2 cellular contexts compared by ENCODE assay signal in the genomic region with DNA sequence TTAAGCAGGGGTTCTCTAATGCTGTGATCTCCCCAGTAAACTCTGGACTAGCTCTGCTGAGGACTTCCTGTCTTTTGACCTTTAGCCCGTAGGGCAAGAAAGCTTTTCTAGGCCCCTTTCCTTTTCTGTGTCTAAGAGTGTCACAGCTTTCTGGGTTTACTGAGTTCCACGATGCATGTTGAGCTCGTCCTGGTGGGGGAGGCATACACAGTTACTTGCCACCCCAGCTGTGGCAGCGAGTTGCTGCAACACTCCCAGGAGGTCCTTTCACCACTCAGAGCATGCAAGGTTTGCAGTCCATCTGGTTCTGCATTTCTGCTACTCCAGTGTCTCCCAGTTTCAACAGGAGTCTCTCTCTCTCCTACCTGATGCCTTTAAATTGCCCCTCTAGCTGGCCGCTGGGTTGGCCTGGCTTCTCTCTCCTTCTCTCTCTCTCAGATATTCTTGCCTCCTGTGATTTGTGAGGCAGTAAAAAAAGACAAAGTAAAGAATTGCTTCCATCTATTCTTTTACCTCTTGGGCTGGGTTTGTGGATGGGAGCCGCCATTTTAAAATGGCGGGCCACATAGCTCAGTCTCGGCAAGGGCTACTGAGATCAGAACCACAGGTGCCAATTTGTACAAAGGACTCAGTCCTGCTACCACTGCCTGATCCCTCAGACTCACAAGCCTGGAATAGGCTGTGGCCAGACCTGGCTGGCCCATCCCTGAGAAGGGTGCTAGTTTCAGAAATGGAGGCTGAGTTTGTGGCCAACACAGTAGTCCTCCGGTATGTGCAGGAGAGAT.
A peak's percentile ranks its signal among the peaks of the same experiment; 100 is the strongest.
TF ChIP-seq lines count a peak whose summit lies in the region.

No MANE protein-coding gene starts in this region.

TF ChIP-seq in HepG2, 621 proteins besides CTCF, POLR2A, EP300 and RAD21:
- TF ChIP-seq, protein P1, sequence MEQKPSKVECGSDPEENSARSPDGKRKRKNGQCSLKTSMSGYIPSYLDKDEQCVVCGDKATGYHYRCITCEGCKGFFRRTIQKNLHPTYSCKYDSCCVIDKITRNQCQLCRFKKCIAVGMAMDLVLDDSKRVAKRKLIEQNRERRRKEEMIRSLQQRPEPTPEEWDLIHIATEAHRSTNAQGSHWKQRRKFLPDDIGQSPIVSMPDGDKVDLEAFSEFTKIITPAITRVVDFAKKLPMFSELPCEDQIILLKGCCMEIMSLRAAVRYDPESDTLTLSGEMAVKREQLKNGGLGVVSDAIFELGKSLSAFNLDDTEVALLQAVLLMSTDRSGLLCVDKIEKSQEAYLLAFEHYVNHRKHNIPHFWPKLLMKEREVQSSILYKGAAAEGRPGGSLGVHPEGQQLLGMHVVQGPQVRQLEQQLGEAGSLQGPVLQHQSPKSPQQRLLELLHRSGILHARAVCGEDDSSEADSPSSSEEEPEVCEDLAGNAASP (CRISPR knock-in tag; IDR thresholded peaks at IDR 0.05; ENCODE audit: borderline replicate concordance) = no peak
- TF ChIP-seq, protein P2, sequence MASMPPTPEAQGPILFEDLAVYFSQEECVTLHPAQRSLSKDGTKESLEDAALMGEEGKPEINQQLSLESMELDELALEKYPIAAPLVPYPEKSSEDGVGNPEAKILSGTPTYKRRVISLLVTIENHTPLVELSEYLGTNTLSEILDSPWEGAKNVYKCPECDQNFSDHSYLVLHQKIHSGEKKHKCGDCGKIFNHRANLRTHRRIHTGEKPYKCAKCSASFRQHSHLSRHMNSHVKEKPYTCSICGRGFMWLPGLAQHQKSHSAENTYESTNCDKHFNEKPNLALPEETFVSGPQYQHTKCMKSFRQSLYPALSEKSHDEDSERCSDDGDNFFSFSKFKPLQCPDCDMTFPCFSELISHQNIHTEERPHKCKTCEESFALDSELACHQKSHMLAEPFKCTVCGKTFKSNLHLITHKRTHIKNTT (CRISPR knock-in tag; IDR thresholded peaks at IDR 0.05) = no peak
- TF ChIP-seq, protein P3, sequence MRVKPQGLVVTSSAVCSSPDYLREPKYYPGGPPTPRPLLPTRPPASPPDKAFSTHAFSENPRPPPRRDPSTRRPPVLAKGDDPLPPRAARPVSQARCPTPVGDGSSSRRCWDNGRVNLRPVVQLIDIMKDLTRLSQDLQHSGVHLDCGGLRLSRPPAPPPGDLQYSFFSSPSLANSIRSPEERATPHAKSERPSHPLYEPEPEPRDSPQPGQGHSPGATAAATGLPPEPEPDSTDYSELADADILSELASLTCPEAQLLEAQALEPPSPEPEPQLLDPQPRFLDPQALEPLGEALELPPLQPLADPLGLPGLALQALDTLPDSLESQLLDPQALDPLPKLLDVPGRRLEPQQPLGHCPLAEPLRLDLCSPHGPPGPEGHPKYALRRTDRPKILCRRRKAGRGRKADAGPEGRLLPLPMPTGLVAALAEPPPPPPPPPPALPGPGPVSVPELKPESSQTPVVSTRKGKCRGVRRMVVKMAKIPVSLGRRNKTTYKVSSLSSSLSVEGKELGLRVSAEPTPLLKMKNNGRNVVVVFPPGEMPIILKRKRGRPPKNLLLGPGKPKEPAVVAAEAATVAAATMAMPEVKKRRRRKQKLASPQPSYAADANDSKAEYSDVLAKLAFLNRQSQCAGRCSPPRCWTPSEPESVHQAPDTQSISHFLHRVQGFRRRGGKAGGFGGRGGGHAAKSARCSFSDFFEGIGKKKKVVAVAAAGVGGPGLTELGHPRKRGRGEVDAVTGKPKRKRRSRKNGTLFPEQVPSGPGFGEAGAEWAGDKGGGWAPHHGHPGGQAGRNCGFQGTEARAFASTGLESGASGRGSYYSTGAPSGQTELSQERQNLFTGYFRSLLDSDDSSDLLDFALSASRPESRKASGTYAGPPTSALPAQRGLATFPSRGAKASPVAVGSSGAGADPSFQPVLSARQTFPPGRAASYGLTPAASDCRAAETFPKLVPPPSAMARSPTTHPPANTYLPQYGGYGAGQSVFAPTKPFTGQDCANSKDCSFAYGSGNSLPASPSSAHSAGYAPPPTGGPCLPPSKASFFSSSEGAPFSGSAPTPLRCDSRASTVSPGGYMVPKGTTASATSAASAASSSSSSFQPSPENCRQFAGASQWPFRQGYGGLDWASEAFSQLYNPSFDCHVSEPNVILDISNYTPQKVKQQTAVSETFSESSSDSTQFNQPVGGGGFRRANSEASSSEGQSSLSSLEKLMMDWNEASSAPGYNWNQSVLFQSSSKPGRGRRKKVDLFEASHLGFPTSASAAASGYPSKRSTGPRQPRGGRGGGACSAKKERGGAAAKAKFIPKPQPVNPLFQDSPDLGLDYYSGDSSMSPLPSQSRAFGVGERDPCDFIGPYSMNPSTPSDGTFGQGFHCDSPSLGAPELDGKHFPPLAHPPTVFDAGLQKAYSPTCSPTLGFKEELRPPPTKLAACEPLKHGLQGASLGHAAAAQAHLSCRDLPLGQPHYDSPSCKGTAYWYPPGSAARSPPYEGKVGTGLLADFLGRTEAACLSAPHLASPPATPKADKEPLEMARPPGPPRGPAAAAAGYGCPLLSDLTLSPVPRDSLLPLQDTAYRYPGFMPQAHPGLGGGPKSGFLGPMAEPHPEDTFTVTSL (CRISPR knock-in tag; IDR thresholded peaks at IDR 0.05; ENCODE audit: borderline replicate concordance) = no peak
- TF ChIP-seq SMAD9 (CRISPR knock-in tag; IDR thresholded peaks at IDR 0.05) = no peak
- no peak for TF ChIP-seq ZNF720 (CRISPR knock-in tag; IDR thresholded peaks at IDR 0.05)
- TF ChIP-seq HNRNPK (IDR thresholded peaks at IDR 0.05; ENCODE audit: low read depth, low read length, poor library complexity, severe bottlenecking) = no peak
- TF ChIP-seq NRL (CRISPR knock-in tag; IDR thresholded peaks at IDR 0.05; ENCODE audit: borderline replicate concordance) = no peak
- peak; percentile 47 for TF ChIP-seq YY1 (IDR thresholded peaks at IDR 0.05; ENCODE audit: insufficient read depth, insufficient replicate concordance, low read depth, low read length)

TF ChIP-seq in K562, 482 proteins besides CTCF, POLR2A, EP300 and RAD21:
- TF ChIP-seq MAFK (IDR thresholded peaks at IDR 0.05; ENCODE audit: low read length) (no peak), HDAC2 (IDR thresholded peaks at IDR 0.05) (no peak), SREBF2 (CRISPR knock-in tag; IDR thresholded peaks at IDR 0.05) (no peak), YY1 (IDR thresholded peaks at IDR 0.05; ENCODE audit: borderline replicate concordance in 1 of 3, control insufficient read depth in 1 of 3, extremely low read depth in 1 of 3, insufficient read depth in 3 of 3, insufficient read length in 1 of 3, insufficient replicate concordance in 2 of 3, low read depth in 1 of 3, low read length in 2 of 3) (peak in 2 of 3 experiments; percentile 9 to 84), ZKSCAN3 (CRISPR knock-in tag; IDR thresholded peaks at IDR 0.05) (no peak), THRAP3 (IDR thresholded peaks at IDR 0.05; ENCODE audit: borderline replicate concordance) (no peak), TARDBP (IDR thresholded peaks at IDR 0.05) (no peak)
- TF ChIP-seq, protein P4, sequence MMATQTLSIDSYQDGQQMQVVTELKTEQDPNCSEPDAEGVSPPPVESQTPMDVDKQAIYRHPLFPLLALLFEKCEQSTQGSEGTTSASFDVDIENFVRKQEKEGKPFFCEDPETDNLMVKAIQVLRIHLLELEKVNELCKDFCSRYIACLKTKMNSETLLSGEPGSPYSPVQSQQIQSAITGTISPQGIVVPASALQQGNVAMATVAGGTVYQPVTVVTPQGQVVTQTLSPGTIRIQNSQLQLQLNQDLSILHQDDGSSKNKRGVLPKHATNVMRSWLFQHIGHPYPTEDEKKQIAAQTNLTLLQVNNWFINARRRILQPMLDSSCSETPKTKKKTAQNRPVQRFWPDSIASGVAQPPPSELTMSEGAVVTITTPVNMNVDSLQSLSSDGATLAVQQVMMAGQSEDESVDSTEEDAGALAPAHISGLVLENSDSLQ (IDR thresholded peaks at IDR 0.05) = no peak
